ENCODE assay signal across 16 cellular contexts in genomic region chr1:238186887-238187574, GRCh38.
DNase-seq lines count a peak whose midpoint lies in the region; ATAC-seq, FAIRE-seq and TF ChIP-seq lines count a peak whose summit lies in the region.
"Had no signal": no experiment of that assay in that cellular context is flagged by ENCODE, and none has a peak within 500 bp of the region (broad histone marks: within the 10 kb centered on the region; RNA-seq: fewer than 3 reads in every experiment).

No MANE protein-coding gene starts in this region.

- TF ChIP-seq POLR2A in GM12878 (IDR thresholded peaks at IDR 0.05; ENCODE audit: low read depth, low read length): no peak

- SMC1A ChIA-PET in GM12878 (lab: Charles Lee; ENCODE audit: uncharacterized antibody, unreplicated experiment): interaction anchor here (0.8 to 3.0 kb wide), 13 partner anchors 11 to 181 kb away, joined by 3 to 17 read pairs (median 4); no protein-coding TSS in a partner anchor

- H4K20me1 ChIP-seq in GM12878 (ENCODE audit: control insufficient read depth, insufficient read depth) (no peaks in the 10 kb centered on the region), GM23338 (replicated peaks; ENCODE audit: insufficient read depth) (no peaks in the 10 kb centered on the region)

- RAD21 ChIA-PET in GM12878 (lab: Charles Lee; ENCODE audit: unreplicated experiment): interaction anchor here (0.9 to 1.7 kb wide), 5 partner anchors 36 to 211 kb away, joined by 3 to 6 read pairs (median 3); no protein-coding TSS in a partner anchor

- H3K27me3 Mint-ChIP-seq in GM23338 (ENCODE audit: insufficient read depth, low read depth, poor library complexity): peaks cover 3% of the 10 kb centered on the region
- H3K27me3 Mint-ChIP-seq: CD4-positive, alpha-beta memory T cell had no signal

- peaks cover 17% of the 10 kb centered on the region; the same call in 1 of the 2 replicates for H3K9me2 ChIP-seq in GM23338 (ENCODE audit: insufficient read depth)

- H3K9ac ChIP-seq in GM12878 (ENCODE audit: control insufficient read depth, insufficient read depth, low read length): no peak overlapping the region
- H3K9ac ChIP-seq: KMS-11 had no signal

- no peaks in the 10 kb centered on the region; the same call in 2 of the 3 replicates for H3K9me3 ChIP-seq in GM12878 (replicated peaks; ENCODE audit: control insufficient read depth, insufficient read depth, low read length)
- no peaks in the 10 kb centered on the region for H3K9me3 ChIP-seq in A673 (ENCODE audit: low read depth, low read length, poor library complexity, severe bottlenecking)

- H3K27me3 ChIP-seq in GM12878 (replicated peaks in 1 of 2; ENCODE audit: control insufficient read depth in 2 of 2, insufficient read depth in 2 of 2, low read length in 1 of 2) (no peaks in the 10 kb centered on the region), GM23338 (ENCODE audit: insufficient read depth) (no peaks in the 10 kb centered on the region), A673 (replicated peaks; ENCODE audit: insufficient read depth, low read depth, low read length, poor library complexity) (no peaks in the 10 kb centered on the region)

- no peaks in the 10 kb centered on the region for H3F3A ChIP-seq in GM23338 (replicated peaks; ENCODE audit: low read depth)

- 35% methylated on average over 4 of the region's 4 CpGs for WGBS in GM12878 (ENCODE audit: insufficient coverage, insufficient replicate concordance, low lambda C conversion rate, missing lambda C conversion rate)

- peaks cover 15% of the 10 kb centered on the region for H3K36me3 Mint-ChIP-seq in GM23338 (ENCODE audit: low read depth)
- H3K36me3 Mint-ChIP-seq: CD14-positive monocyte; CD4-positive, alpha-beta memory T cell had no signal

- in situ Hi-C loops in GM12878 (cut with MboI): no loop called here

- H3K27ac ChIP-seq in GM12878 (ENCODE audit: control insufficient read depth, insufficient read depth) (no peak overlapping the region), GM23338 (ENCODE audit: low read depth) (no peak overlapping the region), A673 (ENCODE audit: low read depth, low read length, poor library complexity, severe bottlenecking) (no peak overlapping the region)
- H3K27ac ChIP-seq: KMS-11 had no signal

- H3K4me1 ChIP-seq in GM12878 (ENCODE audit: control insufficient read depth, insufficient read depth, low read length): no peaks in the 10 kb centered on the region
- no peaks in the 10 kb centered on the region for H3K4me1 ChIP-seq in GM23338 (ENCODE audit: insufficient read depth)
- no peaks in the 10 kb centered on the region for H3K4me1 ChIP-seq in A673 (ENCODE audit: insufficient read depth, low read length, poor library complexity, severe bottlenecking)

- H3K27ac Mint-ChIP-seq in GM23338: no peak overlapping the region
- H3K27ac Mint-ChIP-seq: CD14-positive monocyte; CD4-positive, alpha-beta memory T cell; H9 had no signal

- peaks cover 19% of the 10 kb centered on the region for H3K4me1 Mint-ChIP-seq in GM23338
- H3K4me1 Mint-ChIP-seq: CD14-positive monocyte; CD4-positive, alpha-beta memory T cell had no signal

- peak; percentile 43 for ATAC-seq in GM21717 (IDR thresholded peaks at IDR 0.05; ENCODE audit: unreplicated experiment)
- peak; percentile 83 for ATAC-seq in GM12878
- no peak for ATAC-seq in GM23338

- CTCF ChIA-PET in GM12878 (lab: Yijun Ruan, JAX): interaction anchor here (0.7 to 1.7 kb wide), 12 partner anchors 14 to 323 kb away, joined by 3 to 6 read pairs (median 4); no protein-coding TSS in a partner anchor
- CTCF ChIA-PET in A673 (lab: Charles Lee): no interaction called here

- H3K4me3 ChIP-seq in GM12865 (ENCODE audit: low read depth, low read length): no peak overlapping the region
- H3K4me3 ChIP-seq in GM12878: no peak overlapping the region
- H3K4me3 ChIP-seq in GM23338: no peak overlapping the region
- no peak overlapping the region for H3K4me3 ChIP-seq in A673 (ENCODE audit: low read depth, low read length, poor library complexity, severe bottlenecking)

- no peak for TF ChIP-seq RAD21 in GM12878 (IDR thresholded peaks at IDR 0.05; ENCODE audit: insufficient read depth, low read depth, low read length)

- no peak for FAIRE-seq in GM12878 (lab: Jason Lieb, UNC)
- FAIRE-seq: GM19239 had no signal

- H3K36me3 ChIP-seq in GM12878 (ENCODE audit: control insufficient read depth in 2 of 2, insufficient read depth in 2 of 2, low read length in 1 of 2) (no peaks in the 10 kb centered on the region), GM23338 (ENCODE audit: insufficient read depth) (no peaks in the 10 kb centered on the region), A673 (ENCODE audit: insufficient read depth, low read length, poor library complexity, severe bottlenecking) (no peaks in the 10 kb centered on the region)

- intact Hi-C loops in GM12878 (cut with micrococcal nuclease; ENCODE audit: unreplicated experiment) (loop anchor here (1.0 kb wide), 1 partner anchor 127 kb away; no protein-coding TSS in a partner anchor), A673 (cut with micrococcal nuclease; ENCODE audit: unreplicated experiment) (no loop called here)

- no peak overlapping the region for H3K4me2 ChIP-seq in GM12878 (ENCODE audit: control insufficient read depth, insufficient read depth)
- no peak overlapping the region for H3K4me2 ChIP-seq in GM23338
- H3K4me2 ChIP-seq: KMS-11 had no signal

- TF ChIP-seq CTCF in GM12865 (IDR thresholded peaks at IDR 0.05; ENCODE audit: insufficient read depth, low read depth, low read length, missing control alignments): no peak
- TF ChIP-seq CTCF in GM12878 (IDR thresholded peaks at IDR 0.05 in 2 of 3, conservative IDR thresholded peaks at IDR 0.05 in 1 of 3; ENCODE audit: control insufficient read depth in 2 of 3, extremely low read depth in 1 of 3, insufficient read depth in 1 of 3, low read depth in 3 of 3, low read length in 3 of 3): no peak
- no peak for TF ChIP-seq CTCF in GM23338 (conservative IDR thresholded peaks at IDR 0.05; ENCODE audit: low read depth in 2 of 2)
- TF ChIP-seq CTCF in A673 (conservative IDR thresholded peaks at IDR 0.05; ENCODE audit: low read depth, low read length): no peak

- no peaks in the 10 kb centered on the region for H3K9me3 Mint-ChIP-seq in GM23338

- DNase-seq in GM12865 (ENCODE audit: low read depth) (peak; percentile 4), GM12878 (ENCODE audit: low read depth, low spot score) (peak; percentile 20), GM23338 (ENCODE audit: low spot score) (no peak), A673 (ENCODE audit: low spot score) (no peak), NCI-H774 (lab: John Stamatoyannopoulos, UW) (no peak)
- DNase-seq: AML-193; CD4-positive, alpha-beta memory T cell; DMS153; DND-41; EL; GOT3; H9 had no signal

- TF ChIP-seq EP300 in GM12878 (IDR thresholded peaks at IDR 0.05; ENCODE audit: borderline replicate concordance in 1 of 2, control insufficient read depth in 1 of 2, low read depth in 2 of 2, low read length in 2 of 2): peak in 1 of 2 experiments; percentile 12; a peak in 1 of 4 replicates

- H3K79me2 ChIP-seq in GM12878 (ENCODE audit: control insufficient read depth, insufficient read depth, low read length) (no peaks in the 10 kb centered on the region), GM23338 (replicated peaks; ENCODE audit: insufficient read depth) (no peaks in the 10 kb centered on the region)

- H2AFZ ChIP-seq in GM12878 (ENCODE audit: control insufficient read depth, low read depth, low read length) (no peak overlapping the region), GM23338 (no peak overlapping the region)

- POLR2A ChIA-PET in GM12878 (lab: Charles Lee) (interaction anchor here (1.0 to 1.1 kb wide), 2 partner anchors 17 to 123 kb away, joined by 3 read pairs; no protein-coding TSS in a partner anchor), A673 (lab: Charles Lee; ENCODE audit: low non-redundant PET) (no interaction called here)

- BruUV-seq in GM12878 (replicated peaks; lab: Mats Ljungman, UMichigan) (no TSS peak), A673 (replicated peaks; lab: Mats Ljungman, UMichigan) (no TSS peak)

- H3K4me3 Mint-ChIP-seq in GM23338: no peak overlapping the region
- H3K4me3 Mint-ChIP-seq: CD14-positive monocyte; CD4-positive, alpha-beta memory T cell; H9 had no signal

TF ChIP-seq in GM12878, 131 proteins besides CTCF, POLR2A, EP300 and RAD21 (continues in another document):
- TF ChIP-seq IRF4 (IDR thresholded peaks at IDR 0.05; ENCODE audit: low read depth, low read length) (0 out of 2 replicates have a peak, but pooled peaks have one; percentile 19), SP1 (IDR thresholded peaks at IDR 0.05; ENCODE audit: low read depth, low read length) (no peak), BCL11A (IDR thresholded peaks at IDR 0.05; ENCODE audit: low read depth, low read length) (peak; percentile 94), IKZF2 (IDR thresholded peaks at IDR 0.05) (peak; percentile 61 to 78; a peak in 3 of 4 replicates), KLF5 (IDR thresholded peaks at IDR 0.05; ENCODE audit: partially characterized antibody) (no peak)
- TF ChIP-seq, protein P1, sequence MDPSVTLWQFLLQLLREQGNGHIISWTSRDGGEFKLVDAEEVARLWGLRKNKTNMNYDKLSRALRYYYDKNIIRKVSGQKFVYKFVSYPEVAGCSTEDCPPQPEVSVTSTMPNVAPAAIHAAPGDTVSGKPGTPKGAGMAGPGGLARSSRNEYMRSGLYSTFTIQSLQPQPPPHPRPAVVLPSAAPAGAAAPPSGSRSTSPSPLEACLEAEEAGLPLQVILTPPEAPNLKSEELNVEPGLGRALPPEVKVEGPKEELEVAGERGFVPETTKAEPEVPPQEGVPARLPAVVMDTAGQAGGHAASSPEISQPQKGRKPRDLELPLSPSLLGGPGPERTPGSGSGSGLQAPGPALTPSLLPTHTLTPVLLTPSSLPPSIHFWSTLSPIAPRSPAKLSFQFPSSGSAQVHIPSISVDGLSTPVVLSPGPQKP (IDR thresholded peaks at IDR 0.05; ENCODE audit: low read depth, low read length): no peak

TF ChIP-seq in GM23338, 12 proteins besides CTCF, POLR2A, EP300 and RAD21 (continues in another document):
- TF ChIP-seq CREB1 (CRISPR knock-in tag; IDR thresholded peaks at IDR 0.05; ENCODE audit: low read depth) (no peak), ZNF331 (CRISPR knock-in tag; IDR thresholded peaks at IDR 0.05; ENCODE audit: low read depth) (no peak), STAT1 (IDR thresholded peaks at IDR 0.05; ENCODE audit: unreplicated experiment) (no peak), EZH2phosphoT487 (IDR thresholded peaks at IDR 0.05; ENCODE audit: unreplicated experiment) (no peak)
- TF ChIP-seq, protein P2, sequence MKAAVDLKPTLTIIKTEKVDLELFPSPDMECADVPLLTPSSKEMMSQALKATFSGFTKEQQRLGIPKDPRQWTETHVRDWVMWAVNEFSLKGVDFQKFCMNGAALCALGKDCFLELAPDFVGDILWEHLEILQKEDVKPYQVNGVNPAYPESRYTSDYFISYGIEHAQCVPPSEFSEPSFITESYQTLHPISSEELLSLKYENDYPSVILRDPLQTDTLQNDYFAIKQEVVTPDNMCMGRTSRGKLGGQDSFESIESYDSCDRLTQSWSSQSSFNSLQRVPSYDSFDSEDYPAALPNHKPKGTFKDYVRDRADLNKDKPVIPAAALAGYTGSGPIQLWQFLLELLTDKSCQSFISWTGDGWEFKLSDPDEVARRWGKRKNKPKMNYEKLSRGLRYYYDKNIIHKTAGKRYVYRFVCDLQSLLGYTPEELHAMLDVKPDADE (IDR thresholded peaks at IDR 0.05): no peak

Comparison
In these comparisons a context has a peak if more than half of its experiments do, and no peak if none do; other contexts are left out.
1. DNase-seq: peak in GM12865 (single experiment) and GM12878 (single experiment); none in GM23338 (single experiment), A673 (single experiment) and NCI-H774 (single experiment).